Comparison of ENCODE assay signal across 20 cellular contexts in the genomic region with DNA sequence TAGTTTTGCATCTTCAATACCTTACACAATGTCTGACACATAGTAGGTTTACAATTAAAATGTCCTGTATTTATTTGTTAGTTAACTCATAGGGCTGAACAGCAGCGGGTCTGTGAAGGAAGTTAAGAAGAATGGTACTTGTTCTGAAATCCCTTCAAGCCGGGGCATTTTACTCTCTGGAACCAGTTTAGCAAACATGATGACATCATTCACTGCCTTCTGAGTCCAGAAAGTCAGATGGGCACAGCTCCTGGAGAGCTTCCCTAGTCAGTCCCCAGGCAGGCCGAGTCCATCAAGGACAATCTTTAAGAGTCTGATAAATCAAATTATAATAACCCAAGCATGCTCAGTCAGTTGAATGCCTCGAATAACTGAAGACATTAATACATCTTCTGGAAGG.
A peak's percentile ranks its signal among the peaks of the same experiment; 100 is the strongest.
DNase-seq lines count a peak whose midpoint lies in the region; ATAC-seq and TF ChIP-seq lines count a peak whose summit lies in the region.
"Had no signal": no experiment of that assay in that cellular context is flagged by ENCODE, and none has a peak within 500 bp of the region (broad histone marks: within the 10 kb centered on the region; RNA-seq: fewer than 3 reads in every experiment).

No MANE protein-coding gene starts in this region.

- no peaks in the 10 kb centered on the region for H3K36me3 ChIP-seq in right lobe of liver
- H3K36me3 ChIP-seq in heart left ventricle = no peaks in the 10 kb centered on the region
- H3K36me3 ChIP-seq: SJCRH30 had no signal

- peak in 3 of 4 donors; percentile 42 to 82 (median 58) for ATAC-seq in right lobe of liver
- ATAC-seq in left colon = no peak
- no peak for ATAC-seq in heart left ventricle
- no peak for ATAC-seq in GM18873 (IDR thresholded peaks at IDR 0.05; ENCODE audit: low FRiP score, unreplicated experiment)

- intact Hi-C loops in right lobe of liver (cut with DNase I) (no loop called here), left colon (cut with DNase I, micrococcal nuclease) (no loop called here), heart left ventricle (cut with DNase I) (no loop called here)

- H3K9me3 ChIP-seq in right lobe of liver = no peaks in the 10 kb centered on the region
- H3K9me3 ChIP-seq in heart left ventricle = no peaks in the 10 kb centered on the region
- H3K9me3 ChIP-seq: SJCRH30 had no signal

- H3K4me3 ChIP-seq in right lobe of liver = no peak overlapping the region
- no peak overlapping the region for H3K4me3 ChIP-seq in heart left ventricle
- H3K4me3 ChIP-seq: SJCRH30 had no signal

- H3K27me3 ChIP-seq in right lobe of liver = no peaks in the 10 kb centered on the region
- no peaks in the 10 kb centered on the region for H3K27me3 ChIP-seq in heart left ventricle

- H3K4me1 ChIP-seq in right lobe of liver (no peaks in the 10 kb centered on the region), heart left ventricle (no peaks in the 10 kb centered on the region)
- H3K4me1 ChIP-seq: SJCRH30 had no signal

- TF ChIP-seq POLR2A in right lobe of liver (IDR thresholded peaks at IDR 0.05) (no peak), heart left ventricle (IDR thresholded peaks at IDR 0.05) (no peak)

- 59% methylated on average over 4 of the region's 4 CpGs for WGBS in right lobe of liver (ENCODE audit: insufficient coverage, low coverage, low lambda C conversion rate, missing lambda C conversion rate)
- WGBS in heart left ventricle, 4 donors = 69 to 84% (median 75%) methylated on average over 4 of the region's 4 CpGs

- DNase-seq in AG20443 (ENCODE audit: low spot score) (peak; percentile 33), DMS53 treated with DMSO at 0.1 percent for 48 hours (lab: John Stamatoyannopoulos, UW; ENCODE audit: unreplicated experiment) (peak; percentile 62), MV-4-11 (lab: John Stamatoyannopoulos, UW) (peak; percentile 22), right lobe of liver (no peak), NCI-H2029 treated with DMSO at 0.1 percent for 48 hours (lab: John Stamatoyannopoulos, UW) (no peak), left colon (no peak), heart left ventricle (no peak)
- DNase-seq: Calu3; CD8-positive, alpha-beta memory T cell; EL; KBM-7; NCI-H1105 treated with DMSO at 0.1 percent for 48 hours; NCI-H2081; NCI-H2171; NCI-H345; NCI-H526; SJCRH30 had no signal

- H3K27ac ChIP-seq in right lobe of liver (no peak overlapping the region), heart left ventricle (no peak overlapping the region)
- H3K27ac ChIP-seq: C4-2B, HL-60, SJCRH30 had no signal

- TF ChIP-seq CTCF in right lobe of liver (IDR thresholded peaks at IDR 0.05) (no peak), heart left ventricle (IDR thresholded peaks at IDR 0.05) (no peak)

Comparison
In these comparisons a context has a peak if more than half of its experiments do, and no peak if none do; other contexts are left out.
1. DNase-seq: peak in AG20443 (single experiment), DMS53 treated with DMSO at 0.1 percent for 48 hours (single experiment) and MV-4-11 (single experiment); none in right lobe of liver (0 of 3), NCI-H2029 treated with DMSO at 0.1 percent for 48 hours (single experiment), left colon (0 of 2) and heart left ventricle (0 of 5).
2. ATAC-seq: peak in right lobe of liver (3 of 4); none in left colon (single experiment), heart left ventricle (0 of 4) and GM18873 (single experiment).